ENCODE assay signal across 1 cellular context in the genomic region with DNA sequence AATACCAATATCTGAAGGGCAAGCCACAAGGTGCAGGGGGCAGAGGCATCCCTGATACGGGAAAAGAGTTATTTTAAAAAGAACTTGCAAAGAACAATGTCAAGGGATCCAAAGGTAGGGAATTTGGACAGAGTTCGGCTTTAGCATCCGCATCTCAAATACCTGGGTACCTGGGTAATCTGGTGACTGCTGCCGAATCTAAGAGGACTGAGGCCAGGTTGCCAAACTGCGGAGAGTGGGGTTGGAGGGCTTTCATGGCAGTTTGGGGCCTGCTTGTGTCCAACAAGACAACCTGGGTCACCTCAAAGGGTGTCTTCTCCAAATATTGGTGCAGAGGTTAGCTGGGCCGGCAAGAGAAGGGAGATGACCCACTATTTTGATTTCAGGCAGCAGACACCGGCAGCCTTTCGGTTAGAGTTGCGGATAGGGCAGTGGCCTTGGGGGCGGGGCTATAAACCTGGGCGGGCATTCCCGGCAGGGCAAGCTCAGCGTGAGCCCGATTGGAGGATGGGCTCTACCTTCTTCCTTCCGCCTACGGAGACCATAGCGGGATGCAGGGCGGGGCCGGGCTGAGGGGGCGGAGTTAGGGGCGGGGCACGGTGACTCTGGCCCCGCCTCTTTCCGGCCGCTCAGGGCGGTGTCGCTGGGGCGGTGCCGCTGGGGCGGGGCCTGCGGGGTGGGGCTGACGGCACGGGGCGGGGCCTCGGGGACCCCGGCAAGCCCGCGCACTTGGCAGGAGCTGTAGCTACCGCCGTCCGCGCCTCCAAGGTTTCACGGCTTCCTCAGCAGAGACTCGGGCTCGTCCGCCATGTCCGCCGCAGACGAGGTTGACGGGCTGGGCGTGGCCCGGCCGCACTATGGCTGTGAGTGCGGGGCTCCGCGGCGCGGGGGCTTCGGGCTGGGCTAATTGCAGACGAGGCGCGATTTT.
TF ChIP-seq lines count a peak whose summit lies in the region.

A gene with protein sequence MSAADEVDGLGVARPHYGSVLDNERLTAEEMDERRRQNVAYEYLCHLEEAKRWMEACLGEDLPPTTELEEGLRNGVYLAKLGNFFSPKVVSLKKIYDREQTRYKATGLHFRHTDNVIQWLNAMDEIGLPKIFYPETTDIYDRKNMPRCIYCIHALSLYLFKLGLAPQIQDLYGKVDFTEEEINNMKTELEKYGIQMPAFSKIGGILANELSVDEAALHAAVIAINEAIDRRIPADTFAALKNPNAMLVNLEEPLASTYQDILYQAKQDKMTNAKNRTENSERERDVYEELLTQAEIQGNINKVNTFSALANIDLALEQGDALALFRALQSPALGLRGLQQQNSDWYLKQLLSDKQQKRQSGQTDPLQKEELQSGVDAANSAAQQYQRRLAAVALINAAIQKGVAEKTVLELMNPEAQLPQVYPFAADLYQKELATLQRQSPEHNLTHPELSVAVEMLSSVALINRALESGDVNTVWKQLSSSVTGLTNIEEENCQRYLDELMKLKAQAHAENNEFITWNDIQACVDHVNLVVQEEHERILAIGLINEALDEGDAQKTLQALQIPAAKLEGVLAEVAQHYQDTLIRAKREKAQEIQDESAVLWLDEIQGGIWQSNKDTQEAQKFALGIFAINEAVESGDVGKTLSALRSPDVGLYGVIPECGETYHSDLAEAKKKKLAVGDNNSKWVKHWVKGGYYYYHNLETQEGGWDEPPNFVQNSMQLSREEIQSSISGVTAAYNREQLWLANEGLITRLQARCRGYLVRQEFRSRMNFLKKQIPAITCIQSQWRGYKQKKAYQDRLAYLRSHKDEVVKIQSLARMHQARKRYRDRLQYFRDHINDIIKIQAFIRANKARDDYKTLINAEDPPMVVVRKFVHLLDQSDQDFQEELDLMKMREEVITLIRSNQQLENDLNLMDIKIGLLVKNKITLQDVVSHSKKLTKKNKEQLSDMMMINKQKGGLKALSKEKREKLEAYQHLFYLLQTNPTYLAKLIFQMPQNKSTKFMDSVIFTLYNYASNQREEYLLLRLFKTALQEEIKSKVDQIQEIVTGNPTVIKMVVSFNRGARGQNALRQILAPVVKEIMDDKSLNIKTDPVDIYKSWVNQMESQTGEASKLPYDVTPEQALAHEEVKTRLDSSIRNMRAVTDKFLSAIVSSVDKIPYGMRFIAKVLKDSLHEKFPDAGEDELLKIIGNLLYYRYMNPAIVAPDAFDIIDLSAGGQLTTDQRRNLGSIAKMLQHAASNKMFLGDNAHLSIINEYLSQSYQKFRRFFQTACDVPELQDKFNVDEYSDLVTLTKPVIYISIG (N-terminal part only) (plus strand): TSS at position 709 of the 928 bp plus-strand sequence. CDS start 100 bp downstream, at position 809.

TF ChIP-seq in neural cell, 6 proteins besides CTCF, POLR2A, EP300 and RAD21 (continued from another document):
- TF ChIP-seq, protein P1, sequence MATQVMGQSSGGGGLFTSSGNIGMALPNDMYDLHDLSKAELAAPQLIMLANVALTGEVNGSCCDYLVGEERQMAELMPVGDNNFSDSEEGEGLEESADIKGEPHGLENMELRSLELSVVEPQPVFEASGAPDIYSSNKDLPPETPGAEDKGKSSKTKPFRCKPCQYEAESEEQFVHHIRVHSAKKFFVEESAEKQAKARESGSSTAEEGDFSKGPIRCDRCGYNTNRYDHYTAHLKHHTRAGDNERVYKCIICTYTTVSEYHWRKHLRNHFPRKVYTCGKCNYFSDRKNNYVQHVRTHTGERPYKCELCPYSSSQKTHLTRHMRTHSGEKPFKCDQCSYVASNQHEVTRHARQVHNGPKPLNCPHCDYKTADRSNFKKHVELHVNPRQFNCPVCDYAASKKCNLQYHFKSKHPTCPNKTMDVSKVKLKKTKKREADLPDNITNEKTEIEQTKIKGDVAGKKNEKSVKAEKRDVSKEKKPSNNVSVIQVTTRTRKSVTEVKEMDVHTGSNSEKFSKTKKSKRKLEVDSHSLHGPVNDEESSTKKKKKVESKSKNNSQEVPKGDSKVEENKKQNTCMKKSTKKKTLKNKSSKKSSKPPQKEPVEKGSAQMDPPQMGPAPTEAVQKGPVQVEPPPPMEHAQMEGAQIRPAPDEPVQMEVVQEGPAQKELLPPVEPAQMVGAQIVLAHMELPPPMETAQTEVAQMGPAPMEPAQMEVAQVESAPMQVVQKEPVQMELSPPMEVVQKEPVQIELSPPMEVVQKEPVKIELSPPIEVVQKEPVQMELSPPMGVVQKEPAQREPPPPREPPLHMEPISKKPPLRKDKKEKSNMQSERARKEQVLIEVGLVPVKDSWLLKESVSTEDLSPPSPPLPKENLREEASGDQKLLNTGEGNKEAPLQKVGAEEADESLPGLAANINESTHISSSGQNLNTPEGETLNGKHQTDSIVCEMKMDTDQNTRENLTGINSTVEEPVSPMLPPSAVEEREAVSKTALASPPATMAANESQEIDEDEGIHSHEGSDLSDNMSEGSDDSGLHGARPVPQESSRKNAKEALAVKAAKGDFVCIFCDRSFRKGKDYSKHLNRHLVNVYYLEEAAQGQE (IDR thresholded peaks at IDR 0.05; ENCODE audit: borderline replicate concordance), result peak; percentile 50
- TF ChIP-seq POLR2AphosphoS5 (IDR thresholded peaks at IDR 0.05) (peak; percentile 78), EZH2 (IDR thresholded peaks at IDR 0.05; ENCODE audit: borderline replicate concordance, insufficient read depth, low read length, poor library complexity, severe bottlenecking) (no peak)
